ENCODE assay signal across 11 cellular contexts in the genomic region with DNA sequence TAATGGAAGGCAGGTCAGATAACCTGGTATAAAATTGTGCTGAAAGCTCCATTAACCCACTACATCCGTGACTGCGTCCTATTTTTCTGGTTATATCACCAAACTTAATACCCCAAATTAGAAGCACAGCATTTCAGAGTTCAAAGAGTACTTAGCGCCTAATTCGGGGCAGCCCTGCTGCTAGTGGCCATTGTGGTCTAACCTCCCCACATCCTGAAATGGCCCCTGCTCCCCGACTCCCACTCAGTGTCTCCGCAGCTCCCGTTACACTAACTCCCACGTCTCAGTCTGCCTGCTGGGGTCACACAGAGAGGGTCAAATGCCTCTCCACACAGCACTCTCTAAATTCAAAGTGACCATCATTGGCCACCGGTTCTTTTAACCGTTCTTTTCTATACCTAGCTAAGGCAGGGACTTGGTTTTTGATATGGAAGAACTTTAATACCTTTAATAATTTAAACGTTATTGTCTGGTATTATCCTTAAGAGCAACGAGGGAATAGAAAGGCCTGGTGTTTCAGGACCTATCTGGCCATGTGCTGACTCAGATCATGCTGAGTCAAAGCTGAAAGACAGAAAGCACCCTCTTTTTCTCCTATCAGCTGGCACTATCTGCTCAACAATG.
DNase-seq lines count a peak whose midpoint lies in the region; ATAC-seq, FAIRE-seq and TF ChIP-seq lines count a peak whose summit lies in the region.
"Had no signal": no experiment of that assay in that cellular context is flagged by ENCODE, and none has a peak within 500 bp of the region (broad histone marks: within the 10 kb centered on the region; RNA-seq: fewer than 3 reads in every experiment).

No MANE protein-coding gene starts in this region.

- POLR2A ChIA-PET in activated CD4-positive, alpha-beta T cell treated with anti-CD3 and anti-CD28 coated beads for 36 hours (lab: Charles Lee): no interaction called here

- H3K27me3 ChIP-seq in ovary: no peaks in the 10 kb centered on the region
- H3K27me3 ChIP-seq: testis had no signal

- H3K9me3 ChIP-seq in ovary: no peaks in the 10 kb centered on the region
- H3K9me3 ChIP-seq: testis had no signal

- TF ChIP-seq EP300 in ovary (IDR thresholded peaks at IDR 0.05): no peak

- CTCF ChIA-PET in activated CD4-positive, alpha-beta T cell treated with anti-CD3 and anti-CD28 coated beads for 36 hours (lab: Charles Lee): interaction anchor here (1.1 to 1.5 kb wide), 2 partner anchors 9 to 11 kb away, joined by 3 to 4 read pairs; no protein-coding TSS in a partner anchor

- ATAC-seq in activated CD4-positive, alpha-beta T cell treated with anti-CD3 and anti-CD28 coated beads for 36 hours: peak; percentile 66
- ATAC-seq in HG02798 (IDR thresholded peaks at IDR 0.05; ENCODE audit: poor library complexity, unreplicated experiment): peak; percentile 78
- ATAC-seq: left colon had no signal

- intact Hi-C loops in activated CD4-positive, alpha-beta T cell treated with anti-CD3 and anti-CD28 coated beads for 36 hours (cut with DNase I, micrococcal nuclease): loop anchor here in 1 of 2 experiments (5.0 kb wide), 2 partner anchors 209 to 249 kb away; no protein-coding TSS in a partner anchor
- intact Hi-C loops in ovary (cut with DNase I): no loop called here

- 73 to 79% (median 77%) methylated on average over 12 of the region's 12 CpGs for WGBS in ovary, 3 donors

- H3K4me1 ChIP-seq in ovary (ENCODE audit: insufficient read depth): no peaks in the 10 kb centered on the region
- H3K4me1 ChIP-seq: testis had no signal

- no peak overlapping the region for H3K4me3 Mint-ChIP-seq in activated CD4-positive, alpha-beta T cell treated with anti-CD3 and anti-CD28 coated beads for 36 hours

- TF ChIP-seq CTCF in ovary (IDR thresholded peaks at IDR 0.05): no peak

- H3K9me3 Mint-ChIP-seq in activated CD4-positive, alpha-beta T cell treated with anti-CD3 and anti-CD28 coated beads for 36 hours (ENCODE audit: low read depth): no peaks in the 10 kb centered on the region

- peaks cover 15% of the 10 kb centered on the region for H3K36me3 Mint-ChIP-seq in activated CD4-positive, alpha-beta T cell treated with anti-CD3 and anti-CD28 coated beads for 36 hours (ENCODE audit: low read depth)

- DNase-seq in activated CD4-positive, alpha-beta T cell treated with anti-CD3 and anti-CD28 coated beads for 36 hours: no peak
- no peak for DNase-seq in activated CD4-positive, alpha-beta T cell treated with anti-CD3 and anti-CD28 coated beads, Interleukin-2, amount 50 U/mL, for 48 hours
- peak; percentile 12 for DNase-seq in UCSD-AML1 (lab: John Stamatoyannopoulos, UW; ENCODE audit: unreplicated experiment)
- peak; percentile 65 for DNase-seq in pons (ENCODE audit: low spot score)
- DNase-seq in HT-29 (ENCODE audit: low spot score): no peak
- DNase-seq in ovary: no peak
- no peak for DNase-seq in H54 (ENCODE audit: insufficient read length, low spot score)
- DNase-seq: left colon, testis had no signal

- peaks cover 37% of the 10 kb centered on the region for H3K4me1 Mint-ChIP-seq in activated CD4-positive, alpha-beta T cell treated with anti-CD3 and anti-CD28 coated beads for 36 hours

- no peaks in the 10 kb centered on the region for H3K36me3 ChIP-seq in ovary

- no peak overlapping the region for H3K27ac ChIP-seq in ovary
- H3K27ac ChIP-seq: testis had no signal

- no peak overlapping the region for H3K4me3 ChIP-seq in ovary
- H3K4me3 ChIP-seq: testis had no signal

- FAIRE-seq in H54 (lab: Jason Lieb, UNC): no peak
- FAIRE-seq: A204.1 had no signal

- H3K27me3 Mint-ChIP-seq in activated CD4-positive, alpha-beta T cell treated with anti-CD3 and anti-CD28 coated beads for 36 hours: no peaks in the 10 kb centered on the region

- peak overlapping the region; percentile 47 for H3K27ac Mint-ChIP-seq in activated CD4-positive, alpha-beta T cell treated with anti-CD3 and anti-CD28 coated beads for 36 hours

- TF ChIP-seq POLR2A in ovary (IDR thresholded peaks at IDR 0.05): no peak
- no peak for TF ChIP-seq POLR2A in H54 (IDR thresholded peaks at IDR 0.05; ENCODE audit: low read depth, low read length)

Comparison
In these comparisons a context has a peak if more than half of its experiments do, and no peak if none do; other contexts are left out.
1. DNase-seq: peak in UCSD-AML1 (single experiment) and pons (single experiment); none in activated CD4-positive, alpha-beta T cell treated with anti-CD3 and anti-CD28 coated beads for 36 hours (single experiment), activated CD4-positive, alpha-beta T cell treated with anti-CD3 and anti-CD28 coated beads, Interleukin-2, amount 50 U/mL, for 48 hours (0 of 2), HT-29 (single experiment), ovary (0 of 5) and H54 (single experiment).